ENCODE assay signal across 8 cellular contexts in genomic region chr12:119412811-119413794, GRCh38.
DNase-seq lines count a peak whose midpoint lies in the region; ATAC-seq and TF ChIP-seq lines count a peak whose summit lies in the region.

No MANE protein-coding gene starts in this region.

- H3K4me3 ChIP-seq in trophoblast cell (ENCODE audit: low read depth, low read length) = no peak overlapping the region

- H3K27ac ChIP-seq in trophoblast cell (ENCODE audit: low read depth, low read length) = no peak overlapping the region

- H3K4me1 ChIP-seq in trophoblast cell (ENCODE audit: control insufficient read depth in 1 of 2, insufficient read depth in 2 of 2, low read length in 2 of 2) = peaks cover 0 to 5% of the 10 kb centered on the region in 2 experiments

- H2AK5ac ChIP-seq in trophoblast cell (ENCODE audit: low read length) = no peak overlapping the region

- H3K9ac ChIP-seq in trophoblast cell (ENCODE audit: low read length) = no peak overlapping the region

- no peak overlapping the region for H3K27ac Mint-ChIP-seq in activated CD8-positive, alpha-beta T cell treated with anti-CD3 and anti-CD28 coated beads for 36 hours

- intact Hi-C loops in activated CD8-positive, alpha-beta T cell treated with anti-CD3 and anti-CD28 coated beads for 36 hours (cut with micrococcal nuclease) = loop anchor here (5.0 kb wide), 1 partner anchor 296 kb away; no protein-coding TSS in a partner anchor

- H3K27me3 Mint-ChIP-seq in activated CD8-positive, alpha-beta T cell treated with anti-CD3 and anti-CD28 coated beads for 36 hours = peaks cover 13% of the 10 kb centered on the region

- no peak overlapping the region for H2BK120ac ChIP-seq in trophoblast cell (ENCODE audit: insufficient read depth, low read length, poor library complexity)

- no peak for ATAC-seq in activated CD8-positive, alpha-beta T cell treated with anti-CD3 and anti-CD28 coated beads for 36 hours
- no peak for ATAC-seq in GM19463 (IDR thresholded peaks at IDR 0.05; ENCODE audit: unreplicated experiment)
- ATAC-seq in GM21447 (IDR thresholded peaks at IDR 0.05; ENCODE audit: unreplicated experiment) = no peak

- WGBS in trophoblast cell (ENCODE audit: extremely low coverage, insufficient coverage, insufficient read length) = no CpG with 5 or more reads among the region's 21 CpGs

- no peaks in the 10 kb centered on the region for H3K36me3 Mint-ChIP-seq in activated CD8-positive, alpha-beta T cell treated with anti-CD3 and anti-CD28 coated beads for 36 hours (ENCODE audit: low read depth)

- no peaks in the 10 kb centered on the region for H3K79me1 ChIP-seq in trophoblast cell (ENCODE audit: low read length)

- no peaks in the 10 kb centered on the region for H3K9me3 ChIP-seq in trophoblast cell (ENCODE audit: insufficient read depth, low read depth, low read length)

- no peak overlapping the region for H3K4me2 ChIP-seq in trophoblast cell (ENCODE audit: low read length)

- H3K27me3 ChIP-seq in trophoblast cell (ENCODE audit: insufficient read depth, low read length) = no peaks in the 10 kb centered on the region

- DNase-seq in CD1c-positive myeloid dendritic cell (ENCODE audit: extremely low spot score) (peak; percentile 39), H4 (ENCODE audit: low spot score) (peak; percentile 29), NCI-H226 (peak; percentile 18), glomerular endothelial cell (ENCODE audit: extremely low read depth, low read depth, low spot score) (peak; percentile 27), trophoblast cell (peak; percentile 38 to 87)
- peak; percentile 65 for DNase-seq in activated CD8-positive, alpha-beta T cell treated with anti-CD3 and anti-CD28 coated beads for 36 hours

- no peak overlapping the region for H4K8ac ChIP-seq in trophoblast cell (ENCODE audit: low read depth, low read length)

- no peak overlapping the region for H2BK5ac ChIP-seq in trophoblast cell (ENCODE audit: low read depth, low read length, poor library complexity)

- no peak overlapping the region for H3K14ac ChIP-seq in trophoblast cell (ENCODE audit: low read length)

- H3K79me2 ChIP-seq in trophoblast cell (ENCODE audit: control insufficient read depth, insufficient read depth, low read length, poor library complexity) = no peaks in the 10 kb centered on the region

- no peaks in the 10 kb centered on the region for H3K36me3 ChIP-seq in trophoblast cell (ENCODE audit: control insufficient read depth in 1 of 2, insufficient read depth in 2 of 2, low read length in 2 of 2)

- no peak overlapping the region for H3K4ac ChIP-seq in trophoblast cell (ENCODE audit: low read depth, low read length)

- CTCF ChIA-PET in activated CD8-positive, alpha-beta T cell treated with anti-CD3 and anti-CD28 coated beads for 36 hours (lab: Charles Lee) = interaction anchor here (0.7 to 1.8 kb wide), 25 partner anchors 8 to 1009 kb away, joined by 3 to 10 read pairs (median 4); no protein-coding TSS in a partner anchor

- no peaks in the 10 kb centered on the region for H3K4me1 Mint-ChIP-seq in activated CD8-positive, alpha-beta T cell treated with anti-CD3 and anti-CD28 coated beads for 36 hours (ENCODE audit: low read depth)

- no peak overlapping the region for H3K4me3 Mint-ChIP-seq in activated CD8-positive, alpha-beta T cell treated with anti-CD3 and anti-CD28 coated beads for 36 hours

- no peaks in the 10 kb centered on the region for H3K9me3 Mint-ChIP-seq in activated CD8-positive, alpha-beta T cell treated with anti-CD3 and anti-CD28 coated beads for 36 hours

- peak overlapping the region; percentile 33 for H4K12ac ChIP-seq in trophoblast cell (ENCODE audit: low read depth, low read length)

- H2BK12ac ChIP-seq in trophoblast cell (ENCODE audit: low read length) = no peak overlapping the region

- H4K91ac ChIP-seq in trophoblast cell (ENCODE audit: low read depth, low read length) = no peak overlapping the region

- H2AFZ ChIP-seq in trophoblast cell (ENCODE audit: insufficient read depth, low read length, poor library complexity) = no peak overlapping the region

- POLR2A ChIA-PET in activated CD8-positive, alpha-beta T cell treated with anti-CD3 and anti-CD28 coated beads for 36 hours (lab: Charles Lee) = no interaction called here

- H3K23ac ChIP-seq in trophoblast cell (ENCODE audit: low read length) = no peak overlapping the region

- no peak overlapping the region for H3K18ac ChIP-seq in trophoblast cell (ENCODE audit: low read length)

- TF ChIP-seq CTCF in activated CD8-positive, alpha-beta T cell treated with anti-CD3 and anti-CD28 coated beads for 36 hours (IDR thresholded peaks at IDR 0.05) = peak; percentile 80
